In genomic region chr14:103739793-103740501, GRCh38 we compare ENCODE assay signal across 19 cellular contexts. TPM values are rescaled to one million over a fixed set of nuclear protein-coding genes. Genes with fewer than 3 reads are reported as not detected.
DNase-seq lines count a peak whose midpoint lies in the region; ATAC-seq and TF ChIP-seq lines count a peak whose summit lies in the region.
"Had no signal": no experiment of that assay in that cellular context is flagged by ENCODE, and none has a peak within 500 bp of the region (broad histone marks: within the 10 kb centered on the region; RNA-seq: fewer than 3 reads in every experiment).

No MANE protein-coding gene starts in this region.

- peaks cover 24% of the 10 kb centered on the region for H3K4me1 ChIP-seq in SJSA1 (replicated peaks)
- H3K4me1 ChIP-seq in sigmoid colon, result peaks cover 0 to 29% (median 18%) of the 10 kb centered on the region in 4 donors

- intact Hi-C loops in sigmoid colon (cut with DNase I), result no loop called here

- no peak for TF ChIP-seq POLR2A in sigmoid colon (IDR thresholded peaks at IDR 0.05)

- no peak for ATAC-seq in HG02571 (IDR thresholded peaks at IDR 0.05; ENCODE audit: unreplicated experiment)

- H3K27me3 ChIP-seq in SJSA1 (replicated peaks) (no peaks in the 10 kb centered on the region), layer of hippocampus (ENCODE audit: control insufficient read depth, insufficient read depth, low read length) (no peaks in the 10 kb centered on the region), sigmoid colon (no peaks in the 10 kb centered on the region)

- no peaks in the 10 kb centered on the region for H3K9me3 ChIP-seq in SJSA1 (replicated peaks)
- H3K9me3 ChIP-seq in sigmoid colon, result no peaks in the 10 kb centered on the region

- TF ChIP-seq CTCF in sigmoid colon (IDR thresholded peaks at IDR 0.05), result no peak

- 94 to 96% methylated on average over 30 of the region's 30 CpGs for WGBS in sigmoid colon, 2 donors

- TF ChIP-seq EP300 in sigmoid colon (IDR thresholded peaks at IDR 0.05), result no peak

- H3K36me3 ChIP-seq in SJSA1 (peaks cover 6% of the 10 kb centered on the region), sigmoid colon (peaks cover 0 to 36% (median 7%) of the 10 kb centered on the region in 4 donors)

- H3K27ac ChIP-seq in SJSA1 (peak overlapping the region; percentile 82; the same call in 1 of the 2 replicates), cingulate gyrus (ENCODE audit: low read depth, low read length) (peak overlapping the region; percentile 76), layer of hippocampus (ENCODE audit: low read depth, low read length) (peak overlapping the region; percentile 65), sigmoid colon (peak overlapping the region in 1 of 4 donors; percentile 3)

- no peak for DNase-seq in SJSA1 (ENCODE audit: low read depth in 1 of 2, low spot score in 2 of 2)
- DNase-seq in sigmoid colon, result peak; percentile 60
- no peak for DNase-seq in COR-L47 (lab: John Stamatoyannopoulos, UW)
- DNase-seq in NCI-H2227 (lab: John Stamatoyannopoulos, UW; ENCODE audit: unreplicated experiment), result no peak
- DNase-seq: ACHN; Calu3; CD4-positive, CD25-positive, alpha-beta regulatory T cell; DMS79; GOT3; IMR-90; Kasumi-1; NCI-H1417; NCI-H1930; NCI-H2171; NCI-H510A treated with DMSO at 0.1 percent for 48 hours; SIG-M5 had no signal

- H3K4me3 ChIP-seq in SJSA1, result no peak overlapping the region
- no peak overlapping the region for H3K4me3 ChIP-seq in sigmoid colon

RNA-seq across cellular contexts. Expression of gene ZFYVE21, which starts 24.3 kb away (rescaled TPM):
- total RNA-seq in SJSA1 (2014; rRNA removed; shearing (Covaris generic)), result 44.8 and 46.3 TPM in 2 replicates
- 100 to 1,000 TPM in 1 of 4 donors, 10 to 100 TPM in 3; 84.2 to 106 (median 89.4) TPM for total RNA-seq in sigmoid colon
- 10 to 100 TPM; 41.7 to 90.1 (median 61.7) TPM for polyA plus RNA-seq in sigmoid colon

RNA-seq across cellular contexts. Expression of gene XRCC3, which starts 24.7 kb away (rescaled TPM):
- 20.1 and 28.4 TPM in 2 replicates for total RNA-seq in SJSA1 (2014; rRNA removed; shearing (Covaris generic))
- total RNA-seq in sigmoid colon, result 1 to 10 TPM; 1.8 to 7.5 (median 2.0) TPM
- 10 to 100 TPM in 1 of 3 donors, 1 to 10 TPM in 2; 3.6 to 15.7 (median 5.1) TPM for polyA plus RNA-seq in sigmoid colon
